ENCODE assay signal across 12 cellular contexts in the genomic region with DNA sequence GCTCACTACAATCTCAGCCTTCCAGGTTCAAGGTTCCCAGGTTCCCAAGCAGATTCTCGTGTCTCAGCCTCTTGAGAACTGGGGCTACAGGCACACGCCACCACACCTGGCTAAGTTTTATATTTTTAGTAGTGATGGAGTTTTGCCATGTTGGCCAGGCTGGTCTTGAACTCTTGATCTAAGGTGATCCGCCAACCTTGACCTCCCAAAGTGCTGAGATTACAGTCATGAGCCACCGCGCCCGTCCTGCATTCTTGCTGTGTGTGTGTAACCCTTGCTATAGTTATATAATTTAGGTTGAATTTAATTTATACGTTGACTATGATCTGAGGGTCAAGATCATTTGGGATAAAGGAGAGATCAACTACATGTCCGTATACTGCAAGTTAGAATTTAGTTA. TPM values are rescaled to one million over a fixed set of nuclear protein-coding genes. Genes with fewer than 3 reads are reported as not detected.
DNase-seq lines count a peak whose midpoint lies in the region; ATAC-seq and TF ChIP-seq lines count a peak whose summit lies in the region.
"Had no signal": no experiment of that assay in that cellular context is flagged by ENCODE, and none has a peak within 500 bp of the region (broad histone marks: within the 10 kb centered on the region; RNA-seq: fewer than 3 reads in every experiment).

No MANE protein-coding gene starts in this region.

- in situ Hi-C loops in GM13976 (cut with MboI; ENCODE audit: low sequenced_read_pairs, unreplicated experiment), result loop anchor here (10.0 kb wide), 1 partner anchor 171 kb away; no protein-coding TSS in a partner anchor

- H3K27me3 Mint-ChIP-seq in stimulated activated naive CD8-positive, alpha-beta T cell treated with anti-CD3 and anti-CD28 coated beads, Interleukin-15, Interleukin-2, amounts not matched to agents 100 ng/mL and 50 ng/mL, for 24 hours, result peaks cover 54% of the 10 kb centered on the region
- peaks cover 25% of the 10 kb centered on the region for H3K27me3 Mint-ChIP-seq in activated naive CD8-positive, alpha-beta T cell
- peaks cover 43 to 58% (median 57%) of the 10 kb centered on the region in 3 donors for H3K27me3 Mint-ChIP-seq in naive B cell

- no peak for ATAC-seq in stimulated activated naive CD8-positive, alpha-beta T cell treated with anti-CD3 and anti-CD28 coated beads, Interleukin-15, Interleukin-2, amounts not matched to agents 100 U/mL and 50 U/mL, for 24 hours
- ATAC-seq in naive B cell (ENCODE audit: low read depth in 2 of 2) (no peak), GM21528 (IDR thresholded peaks at IDR 0.05; ENCODE audit: low FRiP score, unreplicated experiment) (no peak)

- peaks cover 18% of the 10 kb centered on the region for H3K4me1 Mint-ChIP-seq in stimulated activated naive CD8-positive, alpha-beta T cell treated with anti-CD3 and anti-CD28 coated beads, Interleukin-15, Interleukin-2, amounts not matched to agents 100 ng/mL and 50 ng/mL, for 24 hours (ENCODE audit: low read depth)
- peaks cover 15% of the 10 kb centered on the region for H3K4me1 Mint-ChIP-seq in activated naive CD8-positive, alpha-beta T cell (ENCODE audit: low read depth)
- peaks cover 12 to 33% (median 20%) of the 10 kb centered on the region in 3 donors for H3K4me1 Mint-ChIP-seq in naive B cell

- no peak for TF ChIP-seq CTCF in GM13976 (IDR thresholded peaks at IDR 0.05; ENCODE audit: borderline replicate concordance, control extremely low read depth, extremely low read depth, insufficient read depth, missing control alignments)

- no peaks in the 10 kb centered on the region for H3K36me3 Mint-ChIP-seq in stimulated activated naive CD8-positive, alpha-beta T cell treated with anti-CD3 and anti-CD28 coated beads, Interleukin-15, Interleukin-2, amounts not matched to agents 100 ng/mL and 50 ng/mL, for 24 hours (ENCODE audit: low read depth)
- no peaks in the 10 kb centered on the region for H3K36me3 Mint-ChIP-seq in activated naive CD8-positive, alpha-beta T cell
- H3K36me3 Mint-ChIP-seq in naive B cell, result no peaks in the 10 kb centered on the region

- H3K4me3 Mint-ChIP-seq in stimulated activated naive CD8-positive, alpha-beta T cell treated with anti-CD3 and anti-CD28 coated beads, Interleukin-15, Interleukin-2, amounts not matched to agents 100 ng/mL and 50 ng/mL, for 24 hours, result peak overlapping the region; percentile 52
- peak overlapping the region; percentile 66 for H3K4me3 Mint-ChIP-seq in activated naive CD8-positive, alpha-beta T cell
- peak overlapping the region in 7 of 8 donors; percentile 39 to 90 (median 83) for H3K4me3 Mint-ChIP-seq in naive B cell

- no peaks in the 10 kb centered on the region for H3K9me3 Mint-ChIP-seq in stimulated activated naive CD8-positive, alpha-beta T cell treated with anti-CD3 and anti-CD28 coated beads, Interleukin-15, Interleukin-2, amounts not matched to agents 100 ng/mL and 50 ng/mL, for 24 hours
- no peaks in the 10 kb centered on the region for H3K9me3 Mint-ChIP-seq in activated naive CD8-positive, alpha-beta T cell (ENCODE audit: low read depth)
- H3K9me3 Mint-ChIP-seq in naive B cell, result no peaks in the 10 kb centered on the region

- DNase-seq in stimulated activated naive CD8-positive, alpha-beta T cell treated with anti-CD3 and anti-CD28 coated beads, Interleukin-15, Interleukin-2, amounts not matched to agents 100 U/mL and 50 U/mL, for 24 hours, result no peak
- no peak for DNase-seq in naive B cell
- DNase-seq in NCI-H128 (lab: John Stamatoyannopoulos, UW; ENCODE audit: unreplicated experiment), result no peak
- DNase-seq in NCI-H2227 treated with DMSO at 0.1 percent for 48 hours (lab: John Stamatoyannopoulos, UW), result no peak
- DNase-seq in GM13976 (ENCODE audit: low spot score), result no peak
- DNase-seq: erythroblast, NCI-H1048, NCI-H69, spleen had no signal

- H3K27ac Mint-ChIP-seq in stimulated activated naive CD8-positive, alpha-beta T cell treated with anti-CD3 and anti-CD28 coated beads, Interleukin-15, Interleukin-2, amounts not matched to agents 100 ng/mL and 50 ng/mL, for 24 hours, result no peak overlapping the region
- H3K27ac Mint-ChIP-seq in activated naive CD8-positive, alpha-beta T cell, result no peak overlapping the region
- peak overlapping the region in 2 of 6 donors; percentile 9 to 89 for H3K27ac Mint-ChIP-seq in naive B cell

RNA-seq across cellular contexts. Expression of a gene that starts 29.3 kb away (rescaled TPM):
- 1 to 10 TPM in 1 of 6 donors, under 1 TPM in 3, not detected in 2; 0.21 to 2.0 (median 0.69) TPM for polyA plus RNA-seq in naive B cell (ENCODE audit: low read depth in 6 of 6)

RNA-seq across cellular contexts. Expression of a gene that starts 35.7 kb away (rescaled TPM):
- 1 to 10 TPM in 5 of 6 donors, not detected in 1; 2.5 to 8.1 (median 3.4) TPM for polyA plus RNA-seq in naive B cell (ENCODE audit: low read depth in 6 of 6)
